In genomic region chr11:111411456-111411855, GRCh38 we compare ENCODE assay signal across 16 cellular contexts. TPM values are rescaled to one million over a fixed set of nuclear protein-coding genes. Genes with fewer than 3 reads are reported as not detected.
DNase-seq lines count a peak whose midpoint lies in the region; ATAC-seq and TF ChIP-seq lines count a peak whose summit lies in the region.
"Had no signal": no experiment of that assay in that cellular context is flagged by ENCODE, and none has a peak within 500 bp of the region (broad histone marks: within the 10 kb centered on the region; RNA-seq: fewer than 3 reads in every experiment).

No MANE protein-coding gene starts in this region.

- H3K27ac ChIP-seq in Karpas-422 (ENCODE audit: low read length), result peak overlapping the region; percentile 82
- H3K27ac ChIP-seq: 22Rv1 had no signal

- H3K27me3 ChIP-seq in Karpas-422 (ENCODE audit: low read length), result no peaks in the 10 kb centered on the region

- CTCF ChIA-PET in activated B cell treated with CpG ODN at 0.5 μM for 24 hours (lab: Charles Lee), result interaction anchor here (1.7 kb wide), 1 partner anchor 12 kb away, joined by 6 read pairs; no protein-coding TSS in a partner anchor

- peak overlapping the region; percentile 68 for H3K4me2 ChIP-seq in Karpas-422 (ENCODE audit: low read depth, low read length, poor library complexity, severe bottlenecking)

- H3K9me2 ChIP-seq in Karpas-422 (replicated peaks; ENCODE audit: insufficient read depth, low read length), result no peaks in the 10 kb centered on the region

- H3K27ac Mint-ChIP-seq in activated T-cell treated with anti-CD3 and anti-CD28 coated beads, Interleukin-2, amount 50 U/mL, for 72 hours, result peak overlapping the region; percentile 41
- peak overlapping the region; percentile 90 for H3K27ac Mint-ChIP-seq in activated B cell treated with CpG ODN at 0.5 μM for 24 hours
- H3K27ac Mint-ChIP-seq in stimulated activated naive B cell treated with anti-CD40 and anti-IgM and Interleukin-4, amounts not matched to agents 10 μg/mL and 1 μg/mL and 100 μg/mL, for 72 hours, result peak overlapping the region; percentile 11
- H3K27ac Mint-ChIP-seq: CD4-positive, alpha-beta T cell had no signal

- no peak for TF ChIP-seq CTCF in activated B cell treated with CpG ODN at 0.5 μM for 24 hours (IDR thresholded peaks at IDR 0.05)

- H3K9me3 ChIP-seq in Karpas-422 (ENCODE audit: low read length), result no peaks in the 10 kb centered on the region
- H3K9me3 ChIP-seq: HAP-1 had no signal

- H3K36me3 Mint-ChIP-seq in activated T-cell treated with anti-CD3 and anti-CD28 coated beads, Interleukin-2, amount 50 U/mL, for 72 hours (ENCODE audit: insufficient read depth in 2 of 2), result no peaks in the 10 kb centered on the region
- H3K36me3 Mint-ChIP-seq in activated T-cell treated with anti-CD3 and anti-CD28 coated beads, Interleukin-2, amount 50 U/mL, for 4 hours (ENCODE audit: insufficient read depth), result no peaks in the 10 kb centered on the region
- no peaks in the 10 kb centered on the region for H3K36me3 Mint-ChIP-seq in activated B cell treated with CpG ODN at 0.5 μM for 24 hours (ENCODE audit: low read depth)
- H3K36me3 Mint-ChIP-seq in stimulated activated naive B cell treated with anti-CD40 and anti-IgM and Interleukin-4, amounts not matched to agents 10 μg/mL and 1 μg/mL and 100 μg/mL, for 72 hours, result no peaks in the 10 kb centered on the region

- H3K79me2 ChIP-seq in Karpas-422 (ENCODE audit: low read length), result no peaks in the 10 kb centered on the region

- H3K4me3 Mint-ChIP-seq in activated T-cell treated with anti-CD3 and anti-CD28 coated beads, Interleukin-2, amount 50 U/mL, for 72 hours, result no peak overlapping the region
- H3K4me3 Mint-ChIP-seq in activated T-cell treated with anti-CD3 and anti-CD28 coated beads, Interleukin-2, amount 50 U/mL, for 4 hours, result no peak overlapping the region
- peak overlapping the region; percentile 13 for H3K4me3 Mint-ChIP-seq in activated B cell treated with CpG ODN at 0.5 μM for 24 hours
- no peak overlapping the region for H3K4me3 Mint-ChIP-seq in stimulated activated naive B cell treated with anti-CD40 and anti-IgM and Interleukin-4, amounts not matched to agents 10 μg/mL and 1 μg/mL and 100 μg/mL, for 72 hours
- H3K4me3 Mint-ChIP-seq: CD4-positive, alpha-beta T cell had no signal

- POLR2A ChIA-PET in activated B cell treated with CpG ODN at 0.5 μM for 24 hours (lab: Charles Lee), result interaction anchor here (1.0 to 14.6 kb wide), 3 partner anchors 12 to 52 kb away, joined by 3 to 581 read pairs (median 250); partner anchors contain the start of gene POU2AF1

- intact Hi-C loops in activated B cell treated with CpG ODN at 0.5 μM for 24 hours (cut with micrococcal nuclease), result loop anchor here (10.0 kb wide), 1 partner anchor 697 kb away; the partner anchor contains the start of gene ARHGAP20
- intact Hi-C loops in Right ventricle myocardium superior (cut with DNase I), result no loop called here

- H4K20me1 ChIP-seq in Karpas-422 (ENCODE audit: insufficient read depth, low read depth, low read length), result no peaks in the 10 kb centered on the region

- H3K27me3 Mint-ChIP-seq in activated T-cell treated with anti-CD3 and anti-CD28 coated beads, Interleukin-2, amount 50 U/mL, for 72 hours (ENCODE audit: low read depth), result no peaks in the 10 kb centered on the region
- H3K27me3 Mint-ChIP-seq in activated T-cell treated with anti-CD3 and anti-CD28 coated beads, Interleukin-2, amount 50 U/mL, for 4 hours (ENCODE audit: low read depth), result no peaks in the 10 kb centered on the region
- H3K27me3 Mint-ChIP-seq in activated B cell treated with CpG ODN at 0.5 μM for 24 hours, result no peaks in the 10 kb centered on the region
- no peaks in the 10 kb centered on the region for H3K27me3 Mint-ChIP-seq in stimulated activated naive B cell treated with anti-CD40 and anti-IgM and Interleukin-4, amounts not matched to agents 10 μg/mL and 1 μg/mL and 100 μg/mL, for 72 hours
- H3K27me3 Mint-ChIP-seq: CD4-positive, alpha-beta T cell had no signal

- H3K4me1 ChIP-seq in Karpas-422 (ENCODE audit: low read length), result peaks cover 92% of the 10 kb centered on the region
- H3K4me1 ChIP-seq: HAP-1 had no signal

- no peak for DNase-seq in activated T-cell treated with anti-CD3 and anti-CD28 coated beads, Interleukin-2, amount 50 U/mL, for 72 hours
- DNase-seq in activated T-cell treated with anti-CD3 and anti-CD28 coated beads, Interleukin-2, amount 50 U/mL, for 4 hours, result no peak
- DNase-seq in Karpas-422 (peak; percentile 84), activated B cell treated with CpG ODN at 0.5 μM for 24 hours (no peak), Right ventricle myocardium superior (no peak), NCI-H1417 treated with DMSO at 0.1 percent for 48 hours (lab: John Stamatoyannopoulos, UW) (no peak)
- no peak for DNase-seq in stimulated activated naive B cell treated with anti-CD40 and anti-IgM and Interleukin-4, amounts not matched to agents 10 μg/mL and 1 μg/mL and 100 μg/mL, for 72 hours
- DNase-seq: C1 segment of cervical spinal cord; Calu3; CD4-positive, alpha-beta T cell; DMS 273 treated with DMSO at 0.1 percent for 48 hours had no signal

- H3K36me3 ChIP-seq in Karpas-422 (ENCODE audit: insufficient read depth, low read length), result no peaks in the 10 kb centered on the region
- H3K36me3 ChIP-seq: HAP-1 had no signal

- peaks cover 55% of the 10 kb centered on the region for H3K4me1 Mint-ChIP-seq in activated T-cell treated with anti-CD3 and anti-CD28 coated beads, Interleukin-2, amount 50 U/mL, for 72 hours (ENCODE audit: low read depth)
- peaks cover 42% of the 10 kb centered on the region for H3K4me1 Mint-ChIP-seq in activated T-cell treated with anti-CD3 and anti-CD28 coated beads, Interleukin-2, amount 50 U/mL, for 4 hours (ENCODE audit: low read depth)
- peaks cover 91% of the 10 kb centered on the region for H3K4me1 Mint-ChIP-seq in activated B cell treated with CpG ODN at 0.5 μM for 24 hours
- H3K4me1 Mint-ChIP-seq in stimulated activated naive B cell treated with anti-CD40 and anti-IgM and Interleukin-4, amounts not matched to agents 10 μg/mL and 1 μg/mL and 100 μg/mL, for 72 hours, result peaks cover 73 to 87% of the 10 kb centered on the region in 2 donors

- H2AFZ ChIP-seq in Karpas-422 (ENCODE audit: low read length), result no peak overlapping the region

- no peak for ATAC-seq in activated T-cell treated with anti-CD3 and anti-CD28 coated beads, Interleukin-2, amount 50 U/mL, for 72 hours (replicated peaks in 1 of 2)
- no peak for ATAC-seq in activated T-cell treated with anti-CD3 and anti-CD28 coated beads, Interleukin-2, amount 50 U/mL, for 4 hours
- ATAC-seq in activated B cell treated with CpG ODN at 0.5 μM for 24 hours (ENCODE audit: low read depth) (no peak), HG03442 (IDR thresholded peaks at IDR 0.05; ENCODE audit: unreplicated experiment) (no peak), Right ventricle myocardium superior (ENCODE audit: poor library complexity) (no peak)
- no peak for ATAC-seq in stimulated activated naive B cell treated with anti-CD40 and anti-IgM and Interleukin-4, amounts not matched to agents 10 μg/mL and 1 μg/mL and 100 μg/mL, for 72 hours (replicated peaks)

- peak overlapping the region; percentile 53 for H3K4me3 ChIP-seq in Karpas-422 (ENCODE audit: low read length)
- H3K4me3 ChIP-seq: HAP-1 had no signal

- H3K9me3 Mint-ChIP-seq in activated T-cell treated with anti-CD3 and anti-CD28 coated beads, Interleukin-2, amount 50 U/mL, for 72 hours, result peaks cover 2 to 3% of the 10 kb centered on the region in 2 donors
- H3K9me3 Mint-ChIP-seq in activated T-cell treated with anti-CD3 and anti-CD28 coated beads, Interleukin-2, amount 50 U/mL, for 4 hours, result no peaks in the 10 kb centered on the region
- H3K9me3 Mint-ChIP-seq in activated B cell treated with CpG ODN at 0.5 μM for 24 hours, result peaks cover 3% of the 10 kb centered on the region
- no peaks in the 10 kb centered on the region for H3K9me3 Mint-ChIP-seq in stimulated activated naive B cell treated with anti-CD40 and anti-IgM and Interleukin-4, amounts not matched to agents 10 μg/mL and 1 μg/mL and 100 μg/mL, for 72 hours
- H3K9me3 Mint-ChIP-seq: CD4-positive, alpha-beta T cell had no signal

- peak overlapping the region; percentile 64 for H3K9ac ChIP-seq in Karpas-422 (ENCODE audit: low read length)

RNA-seq across cellular contexts. Expression of gene POU2AF1, which starts 32.4 kb away (rescaled TPM):
- 10 to 100 TPM in 1 of 2 donors, 1 to 10 TPM in 1; 2.5 to 12.4 TPM for total RNA-seq in activated T-cell treated with anti-CD3 and anti-CD28 coated beads, Interleukin-2, amount 50 U/mL, for 72 hours
- total RNA-seq in activated T-cell treated with anti-CD3 and anti-CD28 coated beads, Interleukin-2, amount 50 U/mL, for 4 hours, result 10 to 100 TPM in 1 of 3 donors, 1 to 10 TPM in 2; 4.3 to 10.8 (median 7.5) TPM
- total RNA-seq in Karpas-422 (2014; rRNA removed; shearing (Covaris generic); ENCODE audit: low replicate concordance), result 803 and 894 TPM in 2 replicates
- total RNA-seq in activated B cell treated with CpG ODN at 0.5 μM for 24 hours, result 141 and 155 TPM in 2 replicates
- 0.27 TPM for total RNA-seq in Right ventricle myocardium superior
- total RNA-seq: A673, Calu3, H1 had no signal

Comparison
In these comparisons a context has a peak if more than half of its experiments do, and no peak if none do; other contexts are left out.
1. H3K27ac Mint-ChIP-seq: peak in every context shown above with its lines; median percentile 90 in activated B cell treated with CpG ODN at 0.5 μM for 24 hours; 41 in activated T-cell treated with anti-CD3 and anti-CD28 coated beads, Interleukin-2, amount 50 U/mL, for 72 hours; 11 in stimulated activated naive B cell treated with anti-CD40 and anti-IgM and Interleukin-4, amounts not matched to agents 10 μg/mL and 1 μg/mL and 100 μg/mL, for 72 hours.
2. RNA of gene POU2AF1, which starts 32.4 kb away (total RNA-seq): 803 to 894 TPM in Karpas-422 and 141 to 155 TPM in activated B cell treated with CpG ODN at 0.5 μM for 24 hours; 2.5 to 12.4 TPM in activated T-cell treated with anti-CD3 and anti-CD28 coated beads, Interleukin-2, amount 50 U/mL, for 72 hours, 4.3 to 10.8 TPM in activated T-cell treated with anti-CD3 and anti-CD28 coated beads, Interleukin-2, amount 50 U/mL, for 4 hours and 0.27 TPM in Right ventricle myocardium superior (single experiment); every median in the first group is over 10 times any median in the second.